8 cellular contexts compared by ENCODE assay signal in genomic region chr15:55846108-55846707, GRCh38.
A peak's percentile ranks its signal among the peaks of the same experiment; 100 is the strongest.
DNase-seq lines count a peak whose midpoint lies in the region; ATAC-seq and TF ChIP-seq lines count a peak whose summit lies in the region.

No MANE protein-coding gene starts in this region.

- intact Hi-C loops in activated CD4-positive, alpha-beta memory T cell treated with anti-CD3 and anti-CD28 coated beads for 36 hours (cut with micrococcal nuclease) = loop anchor here (1.0 kb wide), 2 partner anchors 57 to 198 kb away; no protein-coding TSS in a partner anchor
- intact Hi-C loops in ovary (cut with DNase I) = loop anchor here in 3 of 4 donors (10.0 kb wide), 2 partner anchors 191 to 201 kb away; no protein-coding TSS in a partner anchor

- peak; percentile 79 for ATAC-seq in GM18502 (IDR thresholded peaks at IDR 0.05; ENCODE audit: poor library complexity, unreplicated experiment)
- ATAC-seq in HG03175 (IDR thresholded peaks at IDR 0.05; ENCODE audit: unreplicated experiment) = peak; percentile 82
- peak; percentile 66 for ATAC-seq in foreskin keratinocyte

- H3K27me3 Mint-ChIP-seq in activated CD4-positive, alpha-beta memory T cell treated with anti-CD3 and anti-CD28 coated beads for 36 hours = no peaks in the 10 kb centered on the region

- peaks cover 7% of the 10 kb centered on the region for H3K9me3 Mint-ChIP-seq in activated CD4-positive, alpha-beta memory T cell treated with anti-CD3 and anti-CD28 coated beads for 36 hours

- H3K4me1 Mint-ChIP-seq in activated CD4-positive, alpha-beta memory T cell treated with anti-CD3 and anti-CD28 coated beads for 36 hours (ENCODE audit: low read depth) = peaks cover 2% of the 10 kb centered on the region

- H3K27me3 ChIP-seq in BJ (ENCODE audit: control insufficient read depth, insufficient read depth, low read length) = no peaks in the 10 kb centered on the region
- H3K27me3 ChIP-seq in foreskin keratinocyte = no peaks in the 10 kb centered on the region
- H3K27me3 ChIP-seq in ovary = no peaks in the 10 kb centered on the region

- no peak for TF ChIP-seq EP300 in ovary (IDR thresholded peaks at IDR 0.05)

- H3K9me3 ChIP-seq in ovary = no peaks in the 10 kb centered on the region

- no peaks in the 10 kb centered on the region for H3K4me1 ChIP-seq in foreskin keratinocyte
- H3K4me1 ChIP-seq in ovary (ENCODE audit: insufficient read depth) = no peaks in the 10 kb centered on the region

- POLR2A ChIA-PET in BJ (lab: Charles Lee) = interaction anchor here (0.5 kb wide), 1 partner anchor 72 kb away, joined by 4 read pairs; no protein-coding TSS in a partner anchor
- POLR2A ChIA-PET in activated CD4-positive, alpha-beta memory T cell treated with anti-CD3 and anti-CD28 coated beads for 36 hours (lab: Charles Lee) = no interaction called here

- TF ChIP-seq CTCF in BJ (IDR thresholded peaks at IDR 0.05; ENCODE audit: insufficient read depth, low read depth, low read length) (peak; percentile 83), foreskin keratinocyte (conservative IDR thresholded peaks at IDR 0.05) (peak; percentile 88), ovary (IDR thresholded peaks at IDR 0.05) (peak; percentile 42 to 52 (median 51))

- peaks cover 17% of the 10 kb centered on the region for H3K36me3 Mint-ChIP-seq in activated CD4-positive, alpha-beta memory T cell treated with anti-CD3 and anti-CD28 coated beads for 36 hours

- no peak overlapping the region for H3K27ac Mint-ChIP-seq in activated CD4-positive, alpha-beta memory T cell treated with anti-CD3 and anti-CD28 coated beads for 36 hours

- CTCF ChIA-PET in BJ (lab: Yijun Ruan, JAX) = interaction anchor here (0.6 to 4.9 kb wide), 28 partner anchors 8 to 342 kb away, joined by 3 to 40 read pairs (median 4); no protein-coding TSS in a partner anchor
- CTCF ChIA-PET in activated CD4-positive, alpha-beta memory T cell treated with anti-CD3 and anti-CD28 coated beads for 36 hours (lab: Charles Lee) = interaction anchor here (0.5 to 5.1 kb wide), 19 partner anchors 9 to 415 kb away, joined by 3 to 84 read pairs (median 5); partner anchors contain the start of gene NEDD4

- peak; percentile 57 for DNase-seq in BJ (ENCODE audit: low read depth)
- peak; percentile 72 to 94 for DNase-seq in NCI-H524 (lab: John Stamatoyannopoulos, UW)
- DNase-seq in activated CD4-positive, alpha-beta memory T cell treated with anti-CD3 and anti-CD28 coated beads for 36 hours = peak; percentile 13
- peak; percentile 24 to 60 for DNase-seq in foreskin keratinocyte
- peak in 3 of 5 donors; percentile 12 to 53 (median 31) for DNase-seq in ovary
- no peak for DNase-seq in NCI-H187 treated with DMSO at 0.1 percent for 48 hours (lab: John Stamatoyannopoulos, UW)

- H3K36me3 ChIP-seq in BJ (ENCODE audit: control insufficient read depth, insufficient read depth, low read length) = peaks cover 8% of the 10 kb centered on the region; the same call in 1 of the 2 replicates
- no peaks in the 10 kb centered on the region for H3K36me3 ChIP-seq in ovary

- H3K4me3 Mint-ChIP-seq in activated CD4-positive, alpha-beta memory T cell treated with anti-CD3 and anti-CD28 coated beads for 36 hours = no peak overlapping the region

- 47 to 52% (median 48%) methylated on average over 5 of the region's 5 CpGs for WGBS in ovary, 3 donors

- no peak for TF ChIP-seq POLR2A in ovary (IDR thresholded peaks at IDR 0.05)

- H3K27ac ChIP-seq in foreskin keratinocyte (no peak overlapping the region), ovary (no peak overlapping the region)

- H3K4me3 ChIP-seq in BJ (ENCODE audit: low read depth, low read length) (no peak overlapping the region), ovary (no peak overlapping the region)
